17 cellular contexts compared by ENCODE assay signal in genomic region chr3:9970020-9970652, GRCh38. TPM values are rescaled to one million over a fixed set of nuclear protein-coding genes. Genes with fewer than 3 reads are reported as not detected.
A peak's percentile ranks its signal among the peaks of the same experiment; 100 is the strongest.
DNase-seq lines count a peak whose midpoint lies in the region; ATAC-seq and TF ChIP-seq lines count a peak whose summit lies in the region.
"Had no signal": no experiment of that assay in that cellular context is flagged by ENCODE, and none has a peak within 500 bp of the region (broad histone marks: within the 10 kb centered on the region; RNA-seq: fewer than 3 reads in every experiment).

No MANE protein-coding gene starts in this region.

- peaks cover 25% of the 10 kb centered on the region for H3K36me3 Mint-ChIP-seq in endothelial cell (ENCODE audit: low read depth, unreplicated experiment)

- H2BK120ac ChIP-seq in mesenchymal stem cell (ENCODE audit: low read depth, low read length): no peak overlapping the region

- no peak overlapping the region for H2AFZ ChIP-seq in mesenchymal stem cell (ENCODE audit: low read depth, low read length)

- in situ Hi-C loops in Panc1 (cut with HindIII; ENCODE audit: low pct_unique_long_range_greater_than_20kb, low sequenced_read_pairs): no loop called here

- H4K91ac ChIP-seq in mesenchymal stem cell (ENCODE audit: low read length): no peak overlapping the region

- H3K9ac ChIP-seq in mesenchymal stem cell (ENCODE audit: low read length): peak overlapping the region; percentile 70
- H3K9ac ChIP-seq: BLaER1 treated with 17β-estradiol and CSF1 and Interleukin-3, amounts not matched to agents 10 nM and 100 nM had no signal

- H3K23ac ChIP-seq in mesenchymal stem cell (ENCODE audit: low read length in 2 of 2): no peak overlapping the region

- intact Hi-C loops in Panc1 (cut with micrococcal nuclease; ENCODE audit: unreplicated experiment): no loop called here

- H3K4me1 ChIP-seq in Panc1 (ENCODE audit: control insufficient read depth, insufficient read depth, low read length): 0 out of 2 replicates have a peak, but pooled peaks cover 4% of the 10 kb centered on the region
- H3K4me1 ChIP-seq in mesenchymal stem cell (ENCODE audit: control insufficient read depth, insufficient read depth, low read depth, low read length): no peaks in the 10 kb centered on the region
- H3K4me1 ChIP-seq: adrenal gland; BLaER1 treated with 17β-estradiol and CSF1 and Interleukin-3, amounts not matched to agents 10 nM and 100 nM had no signal

- no peak overlapping the region for H2BK5ac ChIP-seq in mesenchymal stem cell (ENCODE audit: low read depth, low read length, poor library complexity, severe bottlenecking)

- no peak overlapping the region for H3K18ac ChIP-seq in mesenchymal stem cell (ENCODE audit: low read depth in 1 of 2, low read length in 2 of 2)

- no peak for TF ChIP-seq CTCF in BJ (IDR thresholded peaks at IDR 0.05; ENCODE audit: insufficient read depth, low read depth, low read length)
- TF ChIP-seq CTCF in Panc1 (IDR thresholded peaks at IDR 0.05): no peak
- TF ChIP-seq CTCF in endothelial cell (IDR thresholded peaks at IDR 0.05; ENCODE audit: unreplicated experiment): no peak
- TF ChIP-seq CTCF in coronary artery (IDR thresholded peaks at IDR 0.05): no peak

- no peak overlapping the region for H2AK5ac ChIP-seq in mesenchymal stem cell (ENCODE audit: low read length, severe bottlenecking)

- 90% methylated on average over 2 of the region's 3 CpGs for WGBS in mesenchymal stem cell

- no peaks in the 10 kb centered on the region for H3K27me3 Mint-ChIP-seq in endothelial cell (ENCODE audit: unreplicated experiment)
- H3K27me3 Mint-ChIP-seq: progenitor cell of endocrine pancreas; stimulated activated memory B cell treated with anti-CD40 and anti-IgM and Interleukin-4, amounts not matched to agents 10 μg/mL and 1 μg/mL and 100 μg/mL, for 72 hours had no signal

- no peak overlapping the region for H3K4ac ChIP-seq in mesenchymal stem cell (ENCODE audit: low read depth in 1 of 2, low read length in 2 of 2)

- no peaks in the 10 kb centered on the region for H3K9me3 Mint-ChIP-seq in endothelial cell (ENCODE audit: unreplicated experiment)
- H3K9me3 Mint-ChIP-seq: stimulated activated memory B cell treated with anti-CD40 and anti-IgM and Interleukin-4, amounts not matched to agents 10 μg/mL and 1 μg/mL and 100 μg/mL, for 72 hours had no signal

- no TSS peak for BruUV-seq in Panc1 (replicated peaks; lab: Mats Ljungman, UMichigan)

- H3K27me3 ChIP-seq in BJ (ENCODE audit: control insufficient read depth, insufficient read depth, low read length) (no peaks in the 10 kb centered on the region), Panc1 (ENCODE audit: control insufficient read depth, insufficient read depth, low read length) (no peaks in the 10 kb centered on the region), mesenchymal stem cell (ENCODE audit: control insufficient read depth in 1 of 2, insufficient read depth in 1 of 2, low read length in 2 of 2) (no peaks in the 10 kb centered on the region)
- H3K27me3 ChIP-seq: adrenal gland; BLaER1 treated with 17β-estradiol and CSF1 and Interleukin-3, amounts not matched to agents 10 nM and 100 nM had no signal

- H2BK12ac ChIP-seq in mesenchymal stem cell (ENCODE audit: low read length in 2 of 2): no peak overlapping the region

- H3K27ac Mint-ChIP-seq in endothelial cell (ENCODE audit: unreplicated experiment): no peak overlapping the region
- H3K27ac Mint-ChIP-seq: progenitor cell of endocrine pancreas; stimulated activated memory B cell treated with anti-CD40 and anti-IgM and Interleukin-4, amounts not matched to agents 10 μg/mL and 1 μg/mL and 100 μg/mL, for 72 hours had no signal

- no peak overlapping the region for H2BK15ac ChIP-seq in mesenchymal stem cell (ENCODE audit: low read depth, poor library complexity, severe bottlenecking)

- peak; percentile 73 for ATAC-seq in Panc1
- ATAC-seq in GM21529 (IDR thresholded peaks at IDR 0.05; ENCODE audit: unreplicated experiment): no peak
- no peak for ATAC-seq in GM19023 (IDR thresholded peaks at IDR 0.05; ENCODE audit: unreplicated experiment)
- ATAC-seq: HepG2; stimulated activated memory B cell treated with anti-CD40 and anti-IgM and Interleukin-4, amounts not matched to agents 10 μg/mL and 1 μg/mL and 100 μg/mL, for 72 hours had no signal

- no peak overlapping the region for H4K8ac ChIP-seq in mesenchymal stem cell (ENCODE audit: low read length)

- peak overlapping the region; percentile 59 for H3K4me3 Mint-ChIP-seq in endothelial cell (ENCODE audit: unreplicated experiment)
- H3K4me3 Mint-ChIP-seq: stimulated activated memory B cell treated with anti-CD40 and anti-IgM and Interleukin-4, amounts not matched to agents 10 μg/mL and 1 μg/mL and 100 μg/mL, for 72 hours had no signal

- CTCF ChIA-PET in BJ (lab: Yijun Ruan, JAX): interaction anchor here (1.0 to 1.6 kb wide), 2 partner anchors 10 to 11 kb away, joined by 4 to 6 read pairs; no protein-coding TSS in a partner anchor
- CTCF ChIA-PET in Panc1 (lab: Charles Lee): no interaction called here

- peak; percentile 53 for DNase-seq in BJ (ENCODE audit: low read depth)
- no peak for DNase-seq in Panc1 (ENCODE audit: low read depth, low spot score)
- DNase-seq in endothelial cell (ENCODE audit: low spot score): no peak
- DNase-seq in mesenchymal stem cell: peak; percentile 54
- DNase-seq in activated naive CD4-positive, alpha-beta T cell (lab: John Stamatoyannopoulos, UW): no peak
- no peak for DNase-seq in coronary artery (ENCODE audit: low spot score)
- DNase-seq: activated CD8-positive, alpha-beta memory T cell treated with anti-CD3 and anti-CD28 coated beads, Interleukin-2, amount 50 U/mL, for 4 hours; NCI-H1417 treated with DMSO at 0.1 percent for 48 hours; NCI-H510A; stimulated activated CD4-positive, alpha-beta T cell treated with anti-CD3 and anti-CD28 coated beads, Interleukin-4, amount 100 ng/mL, for 1 hour had no signal

- no peaks in the 10 kb centered on the region for H3K9me3 ChIP-seq in Panc1 (ENCODE audit: control insufficient read depth, insufficient read depth, low read depth, low read length)
- no peaks in the 10 kb centered on the region for H3K9me3 ChIP-seq in mesenchymal stem cell (ENCODE audit: control insufficient read depth, low read length)
- H3K9me3 ChIP-seq: adrenal gland; BLaER1 treated with 17β-estradiol and CSF1 and Interleukin-3, amounts not matched to agents 10 nM and 100 nM had no signal

- H3K36me3 ChIP-seq in BJ (ENCODE audit: control insufficient read depth, insufficient read depth, low read length): peaks cover 10% of the 10 kb centered on the region
- H3K36me3 ChIP-seq in Panc1 (ENCODE audit: control insufficient read depth, insufficient read depth, low read length): peaks cover 6% of the 10 kb centered on the region
- H3K36me3 ChIP-seq in mesenchymal stem cell (ENCODE audit: control insufficient read depth in 1 of 2, insufficient read depth in 2 of 2, low read depth in 1 of 2, low read length in 2 of 2): peaks cover 26 to 79% of the 10 kb centered on the region in 2 experiments

- no peak overlapping the region for H3K14ac ChIP-seq in mesenchymal stem cell (ENCODE audit: low read length in 2 of 2)

- no peak overlapping the region for H3K4me3 ChIP-seq in BJ (ENCODE audit: low read depth, low read length)
- H3K4me3 ChIP-seq in Panc1 (ENCODE audit: low read depth in 2 of 2, low read length in 2 of 2): no peak overlapping the region
- H3K4me3 ChIP-seq in mesenchymal stem cell (ENCODE audit: insufficient read depth in 1 of 2, low read depth in 1 of 2, low read length in 2 of 2): peak overlapping the region in 1 of 2 experiments; percentile 18
- no peak overlapping the region for H3K4me3 ChIP-seq in coronary artery
- H3K4me3 ChIP-seq: adrenal gland; BLaER1 treated with 17β-estradiol and CSF1 and Interleukin-3, amounts not matched to agents 10 nM and 100 nM had no signal

- H3K27ac ChIP-seq in Panc1 (ENCODE audit: low read length) (no peak overlapping the region), mesenchymal stem cell (ENCODE audit: low read length, poor library complexity, severe bottlenecking) (peak overlapping the region; percentile 21), coronary artery (no peak overlapping the region)
- H3K27ac ChIP-seq: adrenal gland; BLaER1 treated with 17β-estradiol and CSF1 and Interleukin-3, amounts not matched to agents 10 nM and 100 nM had no signal

- H3K79me1 ChIP-seq in mesenchymal stem cell (replicated peaks; ENCODE audit: low read length, poor library complexity, severe bottlenecking): peaks cover 13% of the 10 kb centered on the region

- POLR2A ChIA-PET in BJ (lab: Charles Lee): no interaction called here
- POLR2A ChIA-PET in Panc1 (lab: Charles Lee): no interaction called here

- H3K4me1 Mint-ChIP-seq in endothelial cell (ENCODE audit: unreplicated experiment): no peaks in the 10 kb centered on the region
- H3K4me1 Mint-ChIP-seq: stimulated activated memory B cell treated with anti-CD40 and anti-IgM and Interleukin-4, amounts not matched to agents 10 μg/mL and 1 μg/mL and 100 μg/mL, for 72 hours had no signal

- H3K4me2 ChIP-seq in mesenchymal stem cell (ENCODE audit: low read length, poor library complexity, severe bottlenecking): no peak overlapping the region
- H3K4me2 ChIP-seq: BLaER1 treated with 17β-estradiol and CSF1 and Interleukin-3, amounts not matched to agents 10 nM and 100 nM had no signal

RNA-seq across cellular contexts. Expression of gene EMC3, which starts 16.5 kb away (rescaled TPM):
- polyA plus RNA-seq in BJ (2011; rRNA removed): 152 and 200 TPM in 2 replicates
- 30.3 and 59.5 TPM in 2 replicates for polyA minus RNA-seq in BJ (2011; rRNA and poly(A)+ RNA removed)
- total RNA-seq in Panc1 (2021; ENCODE audit: unreplicated experiment): 42.0 TPM
- polyA plus RNA-seq in Panc1 (2012; ENCODE audit: insufficient read length): 51.9 TPM
- total RNA-seq in endothelial cell (ENCODE audit: unreplicated experiment): 45.4 TPM
- 66.0 TPM for polyA plus RNA-seq in mesenchymal stem cell (2013, experiment 1 of 2)
- polyA plus RNA-seq in mesenchymal stem cell (2013, experiment 2 of 2): 68.3 TPM

RNA-seq across cellular contexts. Expression of gene PRRT3, which starts 17.9 kb away (rescaled TPM):
- 1.9 and 4.0 TPM in 2 replicates for polyA plus RNA-seq in BJ (2011; rRNA removed)
- 3.2 and 4.6 TPM in 2 replicates for polyA minus RNA-seq in BJ (2011; rRNA and poly(A)+ RNA removed)
- total RNA-seq in Panc1 (2021; ENCODE audit: unreplicated experiment) (1.1 TPM), endothelial cell (ENCODE audit: unreplicated experiment) (1.9 TPM)
- 2.3 TPM for polyA plus RNA-seq in Panc1 (2012; ENCODE audit: insufficient read length)
- 2.9 TPM for polyA plus RNA-seq in mesenchymal stem cell (2013, experiment 1 of 2)
- 2.9 TPM for polyA plus RNA-seq in mesenchymal stem cell (2013, experiment 2 of 2)

RNA-seq across cellular contexts. Expression of gene CRELD1, which starts 36.5 kb away (rescaled TPM):
- 22.5 and 30.3 TPM in 2 replicates for polyA plus RNA-seq in BJ (2011; rRNA removed)
- 6.2 and 12.8 TPM in 2 replicates for polyA minus RNA-seq in BJ (2011; rRNA and poly(A)+ RNA removed)
- total RNA-seq in Panc1 (2021; ENCODE audit: unreplicated experiment): 15.4 TPM
- polyA plus RNA-seq in Panc1 (2012; ENCODE audit: insufficient read length): 27.3 TPM
- total RNA-seq in endothelial cell (ENCODE audit: unreplicated experiment): 30.7 TPM
- polyA plus RNA-seq in mesenchymal stem cell (2013, experiment 1 of 2): 13.7 TPM
- polyA plus RNA-seq in mesenchymal stem cell (2013, experiment 2 of 2): 14.3 TPM

RNA-seq across cellular contexts. Expression of gene IL17RC, which starts 53.2 kb away (rescaled TPM):
- polyA plus RNA-seq in BJ (2011; rRNA removed): 14.7 and 28.1 TPM in 2 replicates
- polyA minus RNA-seq in BJ (2011; rRNA and poly(A)+ RNA removed): 28.9 and 31.6 TPM in 2 replicates
- total RNA-seq in Panc1 (2021; ENCODE audit: unreplicated experiment) (23.6 TPM), endothelial cell (ENCODE audit: unreplicated experiment) (17.5 TPM)
- polyA plus RNA-seq in Panc1 (2012; ENCODE audit: insufficient read length): 30.6 TPM
- polyA plus RNA-seq in mesenchymal stem cell (2013, experiment 1 of 2): 31.0 TPM
- 31.2 TPM for polyA plus RNA-seq in mesenchymal stem cell (2013, experiment 2 of 2)

RNA-seq across cellular contexts. Expression of gene FANCD2, which starts 56.1 kb away (rescaled TPM):
- polyA plus RNA-seq in BJ (2011; rRNA removed): 5.6 and 5.9 TPM in 2 replicates
- polyA minus RNA-seq in BJ (2011; rRNA and poly(A)+ RNA removed): 10.8 TPM in 2 replicates
- 20.0 TPM for total RNA-seq in Panc1 (2021; ENCODE audit: unreplicated experiment)
- polyA plus RNA-seq in Panc1 (2012; ENCODE audit: insufficient read length): 7.3 TPM
- total RNA-seq in endothelial cell (ENCODE audit: unreplicated experiment): 14.5 TPM
- 2.6 TPM for polyA plus RNA-seq in mesenchymal stem cell (2013, experiment 1 of 2)
- polyA plus RNA-seq in mesenchymal stem cell (2013, experiment 2 of 2): 2.8 TPM

Comparison
In these comparisons a context has a peak if more than half of its experiments do, and no peak if none do; other contexts are left out.
1. DNase-seq: peak in BJ (single experiment) and mesenchymal stem cell (single experiment); none in Panc1 (single experiment), endothelial cell (single experiment), activated naive CD4-positive, alpha-beta T cell (0 of 4) and coronary artery (single experiment).